In the genomic region with DNA sequence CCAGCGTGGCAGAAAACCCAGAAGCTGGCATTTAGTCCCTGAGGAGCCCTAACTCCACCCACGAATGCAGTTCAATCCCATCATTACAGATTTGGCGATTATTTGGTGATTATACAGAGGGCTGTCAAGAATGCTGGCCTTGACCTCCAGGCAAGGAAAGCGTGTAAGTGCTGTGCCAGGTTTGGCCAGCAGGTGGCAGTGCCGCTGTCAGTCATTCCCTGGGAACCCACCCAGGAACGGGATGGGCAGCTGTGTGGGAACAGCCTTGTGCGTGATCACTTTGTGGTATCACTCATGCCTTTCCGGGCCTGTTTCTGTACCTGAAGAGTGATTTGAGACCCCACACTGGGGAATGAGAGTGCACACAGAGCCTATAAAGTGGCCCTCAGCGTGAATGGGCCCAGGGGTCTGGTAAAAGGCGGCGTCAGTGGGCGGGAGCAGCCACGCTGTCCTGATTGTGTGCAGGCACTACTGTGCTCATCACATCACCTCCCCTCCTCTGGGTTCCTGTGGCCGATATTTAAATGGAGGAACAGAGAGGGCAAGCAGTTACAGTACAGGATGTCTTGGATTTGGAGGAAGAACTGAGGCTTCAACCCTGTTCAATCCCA, we compare ENCODE assay signal across 8 cellular contexts.
A peak's percentile ranks its signal among the peaks of the same experiment; 100 is the strongest.
DNase-seq lines count a peak whose midpoint lies in the region; ATAC-seq and TF ChIP-seq lines count a peak whose summit lies in the region.

No MANE protein-coding gene starts in this region.

- H3K4me1 ChIP-seq in DND-41 (ENCODE audit: insufficient read depth, low read length) (no peaks in the 10 kb centered on the region), IMR-90 (ENCODE audit: control insufficient read depth, insufficient read depth, low read length) (peaks cover 2% of the 10 kb centered on the region; the same call in 1 of the 2 replicates)

- no peak overlapping the region for H3K18ac ChIP-seq in IMR-90 (ENCODE audit: low read depth, low read length)

- CTCF ChIA-PET in IMR-90 (lab: Yijun Ruan, JAX), result interaction anchor here (0.5 to 1.3 kb wide), 3 partner anchors 15 to 818 kb away, joined by 3 read pairs; no protein-coding TSS in a partner anchor

- peak; percentile 46 for DNase-seq in DND-41
- peak; percentile 58 for DNase-seq in IMR-90
- peak; percentile 23 for DNase-seq in activated CD4-positive, alpha-beta T cell treated with anti-CD3 and anti-CD28 coated beads for 1 hour
- DNase-seq in caudate nucleus (lab: John Stamatoyannopoulos, UW), result peak in 44 of 61 donors; percentile 2 to 62 (median 26)
- DNase-seq in left lobe of liver (ENCODE audit: low spot score), result peak; percentile 62
- DNase-seq in stimulated activated CD4-positive, alpha-beta T cell treated with anti-CD3 and anti-CD28 coated beads, TNF-alpha, amount 100 ng/mL, for 4 hours (ENCODE audit: low read depth in 3 of 3), result peak; percentile 19 to 34 (median 28)

- POLR2A ChIA-PET in IMR-90 (lab: Charles Lee; ENCODE audit: unreplicated experiment), result no interaction called here

- H3K4ac ChIP-seq in IMR-90 (ENCODE audit: low read depth, low read length), result no peak overlapping the region

- H3K23ac ChIP-seq in IMR-90 (ENCODE audit: low read depth, low read length), result no peak overlapping the region

- no peak overlapping the region for H2BK120ac ChIP-seq in IMR-90 (ENCODE audit: low read depth, low read length)

- H4K91ac ChIP-seq in IMR-90 (ENCODE audit: insufficient read depth, low read depth, low read length), result no peak overlapping the region

- H3K9ac ChIP-seq in DND-41 (ENCODE audit: low read depth, low read length) (no peak overlapping the region), IMR-90 (ENCODE audit: low read depth, low read length) (no peak overlapping the region)

- dilution Hi-C loops in IMR-90 (cut with HindIII; ENCODE audit: low sequenced_read_pairs, unreplicated experiment), result no loop called here

- no peaks in the 10 kb centered on the region for H3K79me1 ChIP-seq in IMR-90 (ENCODE audit: low read depth in 1 of 2, low read length in 2 of 2)

- WGBS in IMR-90 (ENCODE audit: extremely low coverage in 2 of 2, insufficient read length in 1 of 2), 2 experiments, result 3% methylated on average over 4 of the region's 14 CpGs; no CpG with 5 or more reads in 1 of the 2 experiments

- ATAC-seq in DND-41 (ENCODE audit: insufficient read depth, low read depth) (peak; percentile 58; the same call in 2 of the 3 replicates), IMR-90 (ENCODE audit: low read depth) (peak; percentile 95), left lobe of liver (peak; percentile 95), HG03175 (IDR thresholded peaks at IDR 0.05; ENCODE audit: unreplicated experiment) (no peak), GM19455 (IDR thresholded peaks at IDR 0.05; ENCODE audit: unreplicated experiment) (no peak)

- peak; percentile 70 for TF ChIP-seq RAD21 in IMR-90 (IDR thresholded peaks at IDR 0.05; ENCODE audit: low read length)

- H3K27ac ChIP-seq in DND-41 (ENCODE audit: low read length), result no peak overlapping the region
- H3K27ac ChIP-seq in IMR-90 (ENCODE audit: insufficient read depth, low read length), result no peak overlapping the region
- H3K27ac ChIP-seq in caudate nucleus (ENCODE audit: low read depth, low read length), result no peak overlapping the region

- H4K20me1 ChIP-seq in DND-41 (ENCODE audit: insufficient read depth, low read length), result no peaks in the 10 kb centered on the region
- H4K20me1 ChIP-seq in IMR-90 (ENCODE audit: insufficient read depth, low read length), result no peaks in the 10 kb centered on the region

- no peak overlapping the region for H3K56ac ChIP-seq in IMR-90 (ENCODE audit: extremely low read depth, insufficient read depth, low read length)

- H4K5ac ChIP-seq in IMR-90 (ENCODE audit: low read depth, low read length), result no peak overlapping the region

- no peak overlapping the region; a peak in 1 of 4 replicates for H4K8ac ChIP-seq in IMR-90 (ENCODE audit: low read depth in 2 of 2, low read length in 2 of 2)

- no peaks in the 10 kb centered on the region for H3K79me2 ChIP-seq in DND-41 (ENCODE audit: insufficient read depth, low read length)

- BruUV-seq in IMR-90 (replicated peaks; lab: Mats Ljungman, UMichigan), result no TSS peak

- H3K27me3 ChIP-seq in DND-41 (ENCODE audit: insufficient read depth, low read length, poor library complexity) (no peaks in the 10 kb centered on the region), IMR-90 (ENCODE audit: control insufficient read depth, insufficient read depth, low read length) (no peaks in the 10 kb centered on the region)

- H3K14ac ChIP-seq in IMR-90 (replicated peaks; ENCODE audit: low read depth, low read length), result no peak overlapping the region

- peak overlapping the region; percentile 27; the same call in 1 of the 2 replicates for H2AK5ac ChIP-seq in IMR-90 (ENCODE audit: low read depth, low read length)

- in situ Hi-C loops in IMR-90 (cut with MboI; ENCODE audit: low sequenced_read_pairs), result loop anchor here (5.0 kb wide), 1 partner anchor 817 kb away; no protein-coding TSS in a partner anchor

- intact Hi-C loops in IMR-90 (cut with micrococcal nuclease), result loop anchor here (2.0 kb wide), 1 partner anchor 214 kb away; no protein-coding TSS in a partner anchor

- TF ChIP-seq CTCF in DND-41 (IDR thresholded peaks at IDR 0.05; ENCODE audit: borderline replicate concordance, extremely low read depth, low read length, poor library complexity, severe bottlenecking), result peak; percentile 95
- TF ChIP-seq CTCF in IMR-90 (conservative IDR thresholded peaks at IDR 0.05; ENCODE audit: low read depth, low read length), result peak; percentile 90

- peaks cover 2% of the 10 kb centered on the region; the same call in 1 of the 2 replicates for H3K9me1 ChIP-seq in IMR-90 (ENCODE audit: insufficient read depth, low read length)

- H3K4me3 ChIP-seq in DND-41 (ENCODE audit: low read depth in 1 of 2, low read length in 2 of 2), result no peak overlapping the region
- H3K4me3 ChIP-seq in IMR-90 (ENCODE audit: insufficient read depth, low read depth, low read length), result no peak overlapping the region

- peak overlapping the region; percentile 19 for H2AK9ac ChIP-seq in IMR-90 (replicated peaks; ENCODE audit: low read depth, low read length, poor library complexity)

- H2AFZ ChIP-seq in DND-41 (ENCODE audit: low read depth, low read length) (no peak overlapping the region), IMR-90 (replicated peaks; ENCODE audit: low read length, poor library complexity) (peak overlapping the region; percentile 76)

- no peak overlapping the region for H2BK20ac ChIP-seq in IMR-90 (ENCODE audit: low read depth, low read length)

- H3K36me3 ChIP-seq in DND-41 (ENCODE audit: insufficient read depth, low read length) (no peaks in the 10 kb centered on the region), IMR-90 (ENCODE audit: control insufficient read depth, insufficient read depth, low read length) (peaks cover 48% of the 10 kb centered on the region; the same call in 1 of the 2 replicates)

- H3K4me2 ChIP-seq in DND-41 (ENCODE audit: insufficient read depth, low read length), result no peak overlapping the region
- H3K4me2 ChIP-seq in IMR-90 (ENCODE audit: low read depth, low read length), result no peak overlapping the region

- TF ChIP-seq POLR2A in IMR-90 (IDR thresholded peaks at IDR 0.05; ENCODE audit: low read depth, low read length), result no peak

- no peak overlapping the region for H2BK5ac ChIP-seq in IMR-90 (ENCODE audit: low read depth, low read length, poor library complexity, severe bottlenecking)

- H3K9me3 ChIP-seq in DND-41 (ENCODE audit: insufficient read depth, low read length, severe bottlenecking) (no peaks in the 10 kb centered on the region), IMR-90 (ENCODE audit: control insufficient read depth, insufficient read depth, low read length) (no peaks in the 10 kb centered on the region)

- H2BK15ac ChIP-seq in IMR-90 (ENCODE audit: low read depth, low read length), result no peak overlapping the region

TF ChIP-seq in IMR-90, 13 proteins besides CTCF, POLR2A, EP300 and RAD21:
- peak; percentile 74 for TF ChIP-seq SMC3 (IDR thresholded peaks at IDR 0.05; ENCODE audit: low read depth, low read length)
- peak; percentile 36; the same call in 1 of the 2 replicates for TF ChIP-seq BHLHE40 (IDR thresholded peaks at IDR 0.05; ENCODE audit: low read depth, low read length)
- TF ChIP-seq NFE2L2 (IDR thresholded peaks at IDR 0.05; ENCODE audit: low read depth, low read length), result no peak
TF ChIP-seq in IMR-90: peak in this region for 2.

Comparison
In these comparisons a context has a peak if more than half of its experiments do, and no peak if none do; other contexts are left out.
1. ATAC-seq: peak in DND-41 (single experiment), IMR-90 (single experiment) and left lobe of liver (single experiment); none in HG03175 (single experiment) and GM19455 (single experiment).
2. Peak in every context shown above with its lines, with median percentiles within 50 percentile points of each other: DNase-seq.